Comparison of ENCODE assay signal across 1 cellular context in the genomic region with DNA sequence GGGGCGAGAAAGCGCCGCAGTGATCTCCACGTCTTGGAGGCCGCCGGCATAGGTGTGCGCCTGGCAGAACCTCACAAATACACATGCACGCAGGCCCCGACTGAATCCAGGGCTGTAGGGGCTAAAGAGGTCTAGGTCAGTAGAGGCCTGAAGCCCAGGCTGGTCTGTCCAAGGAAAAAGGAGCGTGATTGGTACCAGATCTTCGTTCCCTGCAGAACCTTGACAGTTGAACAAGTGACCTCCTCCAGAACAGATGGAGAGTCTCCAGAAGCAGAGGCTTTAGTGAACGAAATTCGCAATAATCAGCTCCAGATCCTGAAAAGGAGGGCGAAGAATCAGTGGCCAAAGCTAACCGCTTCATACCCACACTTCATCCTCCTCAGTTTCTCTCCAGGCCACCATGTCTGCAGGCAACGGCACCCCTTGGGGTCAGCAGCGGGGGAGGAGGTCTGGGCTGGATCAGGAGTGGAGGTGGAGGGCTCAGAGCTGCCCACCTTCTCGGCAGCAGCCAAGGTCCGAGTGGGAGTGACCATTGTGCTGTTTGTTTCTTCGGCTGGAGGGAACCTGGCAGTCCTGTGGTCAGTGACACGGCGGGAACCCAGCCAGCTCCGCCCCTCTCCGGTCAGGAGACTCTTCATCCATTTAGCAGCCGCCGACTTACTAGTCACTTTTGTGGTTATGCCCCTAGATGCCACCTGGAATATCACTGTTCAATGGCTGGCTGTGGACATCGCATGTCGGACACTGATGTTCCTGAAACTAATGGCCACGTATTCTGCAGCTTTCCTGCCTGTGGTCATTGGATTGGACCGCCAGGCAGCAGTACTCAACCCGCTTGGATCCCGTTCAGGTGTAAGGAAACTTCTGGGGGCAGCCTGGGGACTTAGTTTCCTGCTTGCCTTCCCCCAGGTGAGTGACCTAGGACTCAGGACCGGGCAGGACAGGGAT.
TF ChIP-seq lines count a peak whose summit lies in the region.

No MANE protein-coding gene starts in this region.

TF ChIP-seq in K562, 482 proteins besides CTCF, POLR2A, EP300 and RAD21 (continued from another document and continues in another):
- TF ChIP-seq ZNF717 (CRISPR knock-in tag; IDR thresholded peaks at IDR 0.05) = no peak
- no peak for TF ChIP-seq POLR3A (IDR thresholded peaks at IDR 0.05; ENCODE audit: borderline replicate concordance, extremely low read depth, insufficient read depth, insufficient read length)
- no peak for TF ChIP-seq ZNF23 (CRISPR knock-in tag; IDR thresholded peaks at IDR 0.05)
- no peak for TF ChIP-seq CBFA2T2 (conservative IDR thresholded peaks at IDR 0.05)
- no peak for TF ChIP-seq ZBTB17 (CRISPR knock-in tag; IDR thresholded peaks at IDR 0.05)
- TF ChIP-seq L3MBTL2 (IDR thresholded peaks at IDR 0.05) = no peak; the same call in 1 of the 2 replicates
- TF ChIP-seq MEF2D (tag; conservative IDR thresholded peaks at IDR 0.05; ENCODE audit: low read depth) = no peak
- TF ChIP-seq, protein P1, sequence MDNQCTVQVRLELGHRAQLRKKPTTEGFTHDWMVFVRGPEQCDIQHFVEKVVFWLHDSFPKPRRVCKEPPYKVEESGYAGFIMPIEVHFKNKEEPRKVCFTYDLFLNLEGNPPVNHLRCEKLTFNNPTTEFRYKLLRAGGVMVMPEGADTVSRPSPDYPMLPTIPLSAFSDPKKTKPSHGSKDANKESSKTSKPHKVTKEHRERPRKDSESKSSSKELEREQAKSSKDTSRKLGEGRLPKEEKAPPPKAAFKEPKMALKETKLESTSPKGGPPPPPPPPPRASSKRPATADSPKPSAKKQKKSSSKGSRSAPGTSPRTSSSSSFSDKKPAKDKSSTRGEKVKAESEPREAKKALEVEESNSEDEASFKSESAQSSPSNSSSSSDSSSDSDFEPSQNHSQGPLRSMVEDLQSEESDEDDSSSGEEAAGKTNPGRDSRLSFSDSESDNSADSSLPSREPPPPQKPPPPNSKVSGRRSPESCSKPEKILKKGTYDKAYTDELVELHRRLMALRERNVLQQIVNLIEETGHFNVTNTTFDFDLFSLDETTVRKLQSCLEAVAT (IDR thresholded peaks at IDR 0.05) = no peak
- no peak for TF ChIP-seq PCBP2 (IDR thresholded peaks at IDR 0.05; ENCODE audit: low read depth, low read length, poor library complexity, severe bottlenecking)
- TF ChIP-seq MYC (IDR thresholded peaks at IDR 0.05; ENCODE audit: low read depth, low read length) = 0 out of 2 replicates have a peak, but pooled peaks have one; percentile 5
- no peak for TF ChIP-seq MYC (CRISPR knock-in tag; IDR thresholded peaks at IDR 0.05; ENCODE audit: borderline replicate concordance, low read depth)
- TF ChIP-seq ZNF695 (CRISPR knock-in tag; IDR thresholded peaks at IDR 0.05) = no peak
- no peak for TF ChIP-seq ZFP1 (CRISPR knock-in tag; IDR thresholded peaks at IDR 0.05)
- TF ChIP-seq HEY1 (CRISPR knock-in tag; IDR thresholded peaks at IDR 0.05; ENCODE audit: borderline replicate concordance) = no peak
- no peak for TF ChIP-seq TEAD1 (CRISPR knock-in tag; IDR thresholded peaks at IDR 0.05)
- no peak for TF ChIP-seq TCFL5 (CRISPR knock-in tag; conservative IDR thresholded peaks at IDR 0.05)
- TF ChIP-seq SUPT5H (IDR thresholded peaks at IDR 0.05) = 0 out of 2 replicates have a peak, but pooled peaks have one; percentile 19
- TF ChIP-seq ZNF133 (CRISPR knock-in tag; IDR thresholded peaks at IDR 0.05) = no peak
- no peak for TF ChIP-seq ZNF253 (CRISPR knock-in tag; conservative IDR thresholded peaks at IDR 0.05)
- TF ChIP-seq ZNF316 (IDR thresholded peaks at IDR 0.05) = no peak
- no peak for TF ChIP-seq ZNF57 (CRISPR knock-in tag; IDR thresholded peaks at IDR 0.05)
- TF ChIP-seq PHF21A (IDR thresholded peaks at IDR 0.05; ENCODE audit: borderline replicate concordance, low read depth) = no peak
- TF ChIP-seq TSC22D4 (tag; IDR thresholded peaks at IDR 0.05) = no peak
- no peak for TF ChIP-seq ZFPM2 (CRISPR knock-in tag; IDR thresholded peaks at IDR 0.05)
- TF ChIP-seq DDX20 (tag; IDR thresholded peaks at IDR 0.05; ENCODE audit: low read depth) = no peak
- no peak for TF ChIP-seq SOX6 (IDR thresholded peaks at IDR 0.05)
- no peak for TF ChIP-seq KDM2B (CRISPR knock-in tag; IDR thresholded peaks at IDR 0.05)
- TF ChIP-seq NRF1 (conservative IDR thresholded peaks at IDR 0.05 in 1 of 2, IDR thresholded peaks at IDR 0.05 in 1 of 2) = peak; percentile 42 to 58; a peak in 3 of 4 replicates
- TF ChIP-seq FOSL1 (tag; conservative IDR thresholded peaks at IDR 0.05) = no peak
- TF ChIP-seq, protein P2, sequence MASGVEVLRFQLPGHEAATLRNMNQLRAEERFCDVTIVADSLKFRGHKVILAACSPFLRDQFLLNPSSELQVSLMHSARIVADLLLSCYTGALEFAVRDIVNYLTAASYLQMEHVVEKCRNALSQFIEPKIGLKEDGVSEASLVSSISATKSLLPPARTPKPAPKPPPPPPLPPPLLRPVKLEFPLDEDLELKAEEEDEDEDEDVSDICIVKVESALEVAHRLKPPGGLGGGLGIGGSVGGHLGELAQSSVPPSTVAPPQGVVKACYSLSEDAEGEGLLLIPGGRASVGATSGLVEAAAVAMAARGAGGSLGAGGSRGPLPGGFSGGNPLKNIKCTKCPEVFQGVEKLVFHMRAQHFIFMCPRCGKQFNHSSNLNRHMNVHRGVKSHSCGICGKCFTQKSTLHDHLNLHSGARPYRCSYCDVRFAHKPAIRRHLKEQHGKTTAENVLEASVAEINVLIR (CRISPR knock-in tag; IDR thresholded peaks at IDR 0.05) = no peak
- TF ChIP-seq, protein P3, sequence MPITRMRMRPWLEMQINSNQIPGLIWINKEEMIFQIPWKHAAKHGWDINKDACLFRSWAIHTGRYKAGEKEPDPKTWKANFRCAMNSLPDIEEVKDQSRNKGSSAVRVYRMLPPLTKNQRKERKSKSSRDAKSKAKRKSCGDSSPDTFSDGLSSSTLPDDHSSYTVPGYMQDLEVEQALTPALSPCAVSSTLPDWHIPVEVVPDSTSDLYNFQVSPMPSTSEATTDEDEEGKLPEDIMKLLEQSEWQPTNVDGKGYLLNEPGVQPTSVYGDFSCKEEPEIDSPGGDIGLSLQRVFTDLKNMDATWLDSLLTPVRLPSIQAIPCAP (CRISPR knock-in tag; IDR thresholded peaks at IDR 0.05; ENCODE audit: borderline replicate concordance) = no peak
- TF ChIP-seq RBM14 (IDR thresholded peaks at IDR 0.05; ENCODE audit: borderline replicate concordance, insufficient read depth, low read depth, low read length) = no peak
- TF ChIP-seq, protein P4, sequence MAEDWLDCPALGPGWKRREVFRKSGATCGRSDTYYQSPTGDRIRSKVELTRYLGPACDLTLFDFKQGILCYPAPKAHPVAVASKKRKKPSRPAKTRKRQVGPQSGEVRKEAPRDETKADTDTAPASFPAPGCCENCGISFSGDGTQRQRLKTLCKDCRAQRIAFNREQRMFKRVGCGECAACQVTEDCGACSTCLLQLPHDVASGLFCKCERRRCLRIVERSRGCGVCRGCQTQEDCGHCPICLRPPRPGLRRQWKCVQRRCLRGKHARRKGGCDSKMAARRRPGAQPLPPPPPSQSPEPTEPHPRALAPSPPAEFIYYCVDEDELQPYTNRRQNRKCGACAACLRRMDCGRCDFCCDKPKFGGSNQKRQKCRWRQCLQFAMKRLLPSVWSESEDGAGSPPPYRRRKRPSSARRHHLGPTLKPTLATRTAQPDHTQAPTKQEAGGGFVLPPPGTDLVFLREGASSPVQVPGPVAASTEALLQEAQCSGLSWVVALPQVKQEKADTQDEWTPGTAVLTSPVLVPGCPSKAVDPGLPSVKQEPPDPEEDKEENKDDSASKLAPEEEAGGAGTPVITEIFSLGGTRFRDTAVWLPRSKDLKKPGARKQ (CRISPR knock-in tag; IDR thresholded peaks at IDR 0.05) = no peak
- no peak for TF ChIP-seq GATA2 (CRISPR knock-in tag; IDR thresholded peaks at IDR 0.05)
- TF ChIP-seq TAF7 (tag; IDR thresholded peaks at IDR 0.05) = no peak
- TF ChIP-seq E2F3 (CRISPR knock-in tag; IDR thresholded peaks at IDR 0.05) = no peak
- no peak for TF ChIP-seq GATAD2A (IDR thresholded peaks at IDR 0.05)
- TF ChIP-seq FOXM1 (IDR thresholded peaks at IDR 0.05; ENCODE audit: low read depth) = no peak
- no peak for TF ChIP-seq FOXM1 (CRISPR knock-in tag; IDR thresholded peaks at IDR 0.05; ENCODE audit: low read depth)
- no peak for TF ChIP-seq KLF16 (IDR thresholded peaks at IDR 0.05)
- TF ChIP-seq SIN3A (IDR thresholded peaks at IDR 0.05; ENCODE audit: borderline replicate concordance in 2 of 2, control insufficient read depth in 1 of 2, low read depth in 2 of 2, low read length in 2 of 2) = peak; percentile 10 to 50; a peak in 2 of 4 replicates
- TF ChIP-seq CXXC5 (CRISPR knock-in tag; IDR thresholded peaks at IDR 0.05) = no peak; the same call in 1 of the 2 replicates
- no peak for TF ChIP-seq MXI1 (IDR thresholded peaks at IDR 0.05; ENCODE audit: low read depth, low read length)
- TF ChIP-seq TARDBP (IDR thresholded peaks at IDR 0.05) = no peak
- TF ChIP-seq, protein P5, sequence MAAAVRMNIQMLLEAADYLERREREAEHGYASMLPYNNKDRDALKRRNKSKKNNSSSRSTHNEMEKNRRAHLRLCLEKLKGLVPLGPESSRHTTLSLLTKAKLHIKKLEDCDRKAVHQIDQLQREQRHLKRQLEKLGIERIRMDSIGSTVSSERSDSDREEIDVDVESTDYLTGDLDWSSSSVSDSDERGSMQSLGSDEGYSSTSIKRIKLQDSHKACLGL (CRISPR knock-in tag; IDR thresholded peaks at IDR 0.05; ENCODE audit: borderline replicate concordance, poor library complexity, severe bottlenecking) = no peak
- no peak for TF ChIP-seq PURB (CRISPR knock-in tag; IDR thresholded peaks at IDR 0.05; ENCODE audit: low read depth)
- TF ChIP-seq, protein P6, sequence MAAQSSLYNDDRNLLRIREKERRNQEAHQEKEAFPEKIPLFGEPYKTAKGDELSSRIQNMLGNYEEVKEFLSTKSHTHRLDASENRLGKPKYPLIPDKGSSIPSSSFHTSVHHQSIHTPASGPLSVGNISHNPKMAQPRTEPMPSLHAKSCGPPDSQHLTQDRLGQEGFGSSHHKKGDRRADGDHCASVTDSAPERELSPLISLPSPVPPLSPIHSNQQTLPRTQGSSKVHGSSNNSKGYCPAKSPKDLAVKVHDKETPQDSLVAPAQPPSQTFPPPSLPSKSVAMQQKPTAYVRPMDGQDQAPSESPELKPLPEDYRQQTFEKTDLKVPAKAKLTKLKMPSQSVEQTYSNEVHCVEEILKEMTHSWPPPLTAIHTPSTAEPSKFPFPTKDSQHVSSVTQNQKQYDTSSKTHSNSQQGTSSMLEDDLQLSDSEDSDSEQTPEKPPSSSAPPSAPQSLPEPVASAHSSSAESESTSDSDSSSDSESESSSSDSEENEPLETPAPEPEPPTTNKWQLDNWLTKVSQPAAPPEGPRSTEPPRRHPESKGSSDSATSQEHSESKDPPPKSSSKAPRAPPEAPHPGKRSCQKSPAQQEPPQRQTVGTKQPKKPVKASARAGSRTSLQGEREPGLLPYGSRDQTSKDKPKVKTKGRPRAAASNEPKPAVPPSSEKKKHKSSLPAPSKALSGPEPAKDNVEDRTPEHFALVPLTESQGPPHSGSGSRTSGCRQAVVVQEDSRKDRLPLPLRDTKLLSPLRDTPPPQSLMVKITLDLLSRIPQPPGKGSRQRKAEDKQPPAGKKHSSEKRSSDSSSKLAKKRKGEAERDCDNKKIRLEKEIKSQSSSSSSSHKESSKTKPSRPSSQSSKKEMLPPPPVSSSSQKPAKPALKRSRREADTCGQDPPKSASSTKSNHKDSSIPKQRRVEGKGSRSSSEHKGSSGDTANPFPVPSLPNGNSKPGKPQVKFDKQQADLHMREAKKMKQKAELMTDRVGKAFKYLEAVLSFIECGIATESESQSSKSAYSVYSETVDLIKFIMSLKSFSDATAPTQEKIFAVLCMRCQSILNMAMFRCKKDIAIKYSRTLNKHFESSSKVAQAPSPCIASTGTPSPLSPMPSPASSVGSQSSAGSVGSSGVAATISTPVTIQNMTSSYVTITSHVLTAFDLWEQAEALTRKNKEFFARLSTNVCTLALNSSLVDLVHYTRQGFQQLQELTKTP (IDR thresholded peaks at IDR 0.05; ENCODE audit: low read depth in 1 of 2, partially characterized antibody in 2 of 2) = no peak
- TF ChIP-seq, protein P7, sequence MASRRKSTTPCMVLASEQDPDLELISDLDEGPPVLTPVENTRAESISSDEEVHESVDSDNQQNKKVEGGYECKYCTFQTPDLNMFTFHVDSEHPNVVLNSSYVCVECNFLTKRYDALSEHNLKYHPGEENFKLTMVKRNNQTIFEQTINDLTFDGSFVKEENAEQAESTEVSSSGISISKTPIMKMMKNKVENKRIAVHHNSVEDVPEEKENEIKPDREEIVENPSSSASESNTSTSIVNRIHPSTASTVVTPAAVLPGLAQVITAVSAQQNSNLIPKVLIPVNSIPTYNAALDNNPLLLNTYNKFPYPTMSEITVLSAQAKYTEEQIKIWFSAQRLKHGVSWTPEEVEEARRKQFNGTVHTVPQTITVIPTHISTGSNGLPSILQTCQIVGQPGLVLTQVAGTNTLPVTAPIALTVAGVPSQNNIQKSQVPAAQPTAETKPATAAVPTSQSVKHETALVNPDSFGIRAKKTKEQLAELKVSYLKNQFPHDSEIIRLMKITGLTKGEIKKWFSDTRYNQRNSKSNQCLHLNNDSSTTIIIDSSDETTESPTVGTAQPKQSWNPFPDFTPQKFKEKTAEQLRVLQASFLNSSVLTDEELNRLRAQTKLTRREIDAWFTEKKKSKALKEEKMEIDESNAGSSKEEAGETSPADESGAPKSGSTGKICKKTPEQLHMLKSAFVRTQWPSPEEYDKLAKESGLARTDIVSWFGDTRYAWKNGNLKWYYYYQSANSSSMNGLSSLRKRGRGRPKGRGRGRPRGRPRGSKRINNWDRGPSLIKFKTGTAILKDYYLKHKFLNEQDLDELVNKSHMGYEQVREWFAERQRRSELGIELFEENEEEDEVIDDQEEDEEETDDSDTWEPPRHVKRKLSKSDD (conservative IDR thresholded peaks at IDR 0.05; ENCODE audit: low read length) = no peak
- TF ChIP-seq SMARCA4 (IDR thresholded peaks at IDR 0.05) = no peak
- no peak for TF ChIP-seq NCOR1 (IDR thresholded peaks at IDR 0.05)
- no peak for TF ChIP-seq ZKSCAN3 (CRISPR knock-in tag; IDR thresholded peaks at IDR 0.05)
- TF ChIP-seq CSDE1 (IDR thresholded peaks at IDR 0.05) = no peak
- no peak for TF ChIP-seq ETV6 (IDR thresholded peaks at IDR 0.05; ENCODE audit: borderline replicate concordance in 1 of 2, low read depth in 2 of 2, low read length in 1 of 2)
- no peak for TF ChIP-seq ETV6 (CRISPR knock-in tag; IDR thresholded peaks at IDR 0.05; ENCODE audit: borderline replicate concordance)
- TF ChIP-seq, protein P8, sequence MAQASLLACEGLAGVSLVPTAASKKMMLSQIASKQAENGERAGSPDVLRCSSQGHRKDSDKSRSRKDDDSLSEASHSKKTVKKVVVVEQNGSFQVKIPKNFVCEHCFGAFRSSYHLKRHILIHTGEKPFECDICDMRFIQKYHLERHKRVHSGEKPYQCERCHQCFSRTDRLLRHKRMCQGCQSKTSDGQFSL (CRISPR knock-in tag; IDR thresholded peaks at IDR 0.05) = no peak
- TF ChIP-seq, protein P8 (tag; IDR thresholded peaks at IDR 0.05) = no peak
